8 cellular contexts compared by ENCODE assay signal in genomic region chr11:126354631-126355323, GRCh38. TPM values are rescaled to one million over a fixed set of nuclear protein-coding genes. Genes with fewer than 3 reads are reported as not detected.
DNase-seq lines count a peak whose midpoint lies in the region; ATAC-seq and TF ChIP-seq lines count a peak whose summit lies in the region.

No MANE protein-coding gene starts in this region.

- DNase-seq in NB4 (ENCODE audit: low read depth) (peak; percentile 63), COLO668 (lab: John Stamatoyannopoulos, UW; ENCODE audit: unreplicated experiment) (no peak), NCI-H2107 (lab: John Stamatoyannopoulos, UW) (no peak), AG20443 (ENCODE audit: low spot score) (no peak)
- DNase-seq in naive thymus-derived CD8-positive, alpha-beta T cell, result peak in 1 of 10 donors; percentile 3

- peaks cover 9 to 55% (median 35%) of the 10 kb centered on the region in 4 donors for H3K4me1 Mint-ChIP-seq in naive thymus-derived CD8-positive, alpha-beta T cell

- peaks cover 0 to 3% (median 0%) of the 10 kb centered on the region in 3 donors for H3K36me3 Mint-ChIP-seq in naive thymus-derived CD8-positive, alpha-beta T cell

- H3K4me3 Mint-ChIP-seq in naive thymus-derived CD8-positive, alpha-beta T cell, result peak overlapping the region; percentile 85 to 91 (median 86)

- peak overlapping the region; percentile 25 to 88 (median 70) for H3K27ac Mint-ChIP-seq in naive thymus-derived CD8-positive, alpha-beta T cell

- peaks cover 0 to 1% (median 0%) of the 10 kb centered on the region in 9 donors for H3K9me3 Mint-ChIP-seq in naive thymus-derived CD8-positive, alpha-beta T cell

- no peak for TF ChIP-seq CTCF in GM12875 (IDR thresholded peaks at IDR 0.05; ENCODE audit: borderline replicate concordance, insufficient read depth, low read depth, low read length)
- no peak for TF ChIP-seq CTCF in NB4 (IDR thresholded peaks at IDR 0.05; ENCODE audit: low read depth, low read length)

- H3K27ac ChIP-seq in cingulate gyrus (ENCODE audit: low read depth, low read length), result peak overlapping the region; percentile 81

- peak overlapping the region; percentile 58 for H3K4me3 ChIP-seq in GM12875 (ENCODE audit: low read depth, low read length)
- peak overlapping the region; percentile 96 for H3K4me3 ChIP-seq in NB4 (ENCODE audit: low read depth, low read length)

- no peak for TF ChIP-seq POLR2A in NB4 (IDR thresholded peaks at IDR 0.05; ENCODE audit: extremely low read depth, insufficient read length)

- no peaks in the 10 kb centered on the region for H3K27me3 Mint-ChIP-seq in naive thymus-derived CD8-positive, alpha-beta T cell

- ATAC-seq in GM21825 (IDR thresholded peaks at IDR 0.05; ENCODE audit: unreplicated experiment), result peak; percentile 32
- peak; percentile 4 to 24 for ATAC-seq in naive thymus-derived CD8-positive, alpha-beta T cell

- POLR2A ChIA-PET in naive thymus-derived CD8-positive, alpha-beta T cell (lab: Charles Lee), result interaction anchor here (0.7 kb wide), 1 partner anchor 69 kb away, joined by 3 read pairs; no protein-coding TSS in a partner anchor

RNA-seq across cellular contexts. Expression of gene ST3GAL4, which starts 0.7 kb away (rescaled TPM):
- total RNA-seq in naive thymus-derived CD8-positive, alpha-beta T cell, result 1 to 10 TPM; 1.1 to 1.9 TPM
- 1 to 10 TPM; 2.1 to 6.6 (median 2.7) TPM for polyA plus RNA-seq in naive thymus-derived CD8-positive, alpha-beta T cell

RNA-seq across cellular contexts. Expression of gene DCPS, which starts 50.9 kb away (rescaled TPM):
- total RNA-seq in naive thymus-derived CD8-positive, alpha-beta T cell, result 10 to 100 TPM; 13.9 to 17.4 TPM
- 10 to 100 TPM; 36.7 to 47.2 (median 37.3) TPM for polyA plus RNA-seq in naive thymus-derived CD8-positive, alpha-beta T cell
